In genomic region chr17:47620503-47621245, GRCh38 we compare ENCODE assay signal across 11 cellular contexts. TPM values are rescaled to one million over a fixed set of nuclear protein-coding genes. Genes with fewer than 3 reads are reported as not detected.
DNase-seq lines count a peak whose midpoint lies in the region; ATAC-seq and TF ChIP-seq lines count a peak whose summit lies in the region.
"Had no signal": no experiment of that assay in that cellular context is flagged by ENCODE, and none has a peak within 500 bp of the region (broad histone marks: within the 10 kb centered on the region; RNA-seq: fewer than 3 reads in every experiment).

No MANE protein-coding gene starts in this region.

- peak; percentile 79 for ATAC-seq in activated CD4-positive, alpha-beta T cell treated with anti-CD3 and anti-CD28 coated beads for 36 hours
- ATAC-seq in foreskin keratinocyte (peak; percentile 31), HG03460 (IDR thresholded peaks at IDR 0.05; ENCODE audit: unreplicated experiment) (no peak)
- ATAC-seq in stimulated activated memory B cell treated with anti-CD40 and anti-IgM and Interleukin-4, amounts not matched to agents 10 μg/mL and 1 μg/mL and 100 μg/mL, for 72 hours = no peak

- H3K36me3 ChIP-seq in BE2C = peaks cover 46% of the 10 kb centered on the region

- H3K4me1 ChIP-seq in foreskin keratinocyte (peaks cover 29% of the 10 kb centered on the region), BE2C (no peaks in the 10 kb centered on the region)

- no peak overlapping the region for H3K4me3 ChIP-seq in BE2C (ENCODE audit: low read depth, low read length)
- H3K4me3 ChIP-seq: tibial nerve had no signal

- H3K27me3 ChIP-seq in foreskin keratinocyte = no peaks in the 10 kb centered on the region
- H3K27me3 ChIP-seq in BE2C = no peaks in the 10 kb centered on the region
- H3K27me3 ChIP-seq: tibial nerve had no signal

- H3K9me3 ChIP-seq in BE2C = no peaks in the 10 kb centered on the region
- H3K9me3 ChIP-seq: tibial nerve had no signal

- no peaks in the 10 kb centered on the region for H3K27me3 Mint-ChIP-seq in activated CD4-positive, alpha-beta T cell treated with anti-CD3 and anti-CD28 coated beads for 36 hours
- H3K27me3 Mint-ChIP-seq in stimulated activated memory B cell treated with anti-CD40 and anti-IgM and Interleukin-4, amounts not matched to agents 10 μg/mL and 1 μg/mL and 100 μg/mL, for 72 hours = no peaks in the 10 kb centered on the region

- no peak overlapping the region for H3K4me3 Mint-ChIP-seq in activated CD4-positive, alpha-beta T cell treated with anti-CD3 and anti-CD28 coated beads for 36 hours
- no peak overlapping the region for H3K4me3 Mint-ChIP-seq in stimulated activated memory B cell treated with anti-CD40 and anti-IgM and Interleukin-4, amounts not matched to agents 10 μg/mL and 1 μg/mL and 100 μg/mL, for 72 hours

- H3K4me1 Mint-ChIP-seq in activated CD4-positive, alpha-beta T cell treated with anti-CD3 and anti-CD28 coated beads for 36 hours = peaks cover 17% of the 10 kb centered on the region
- no peaks in the 10 kb centered on the region for H3K4me1 Mint-ChIP-seq in stimulated activated memory B cell treated with anti-CD40 and anti-IgM and Interleukin-4, amounts not matched to agents 10 μg/mL and 1 μg/mL and 100 μg/mL, for 72 hours

- H3K36me3 Mint-ChIP-seq in activated CD4-positive, alpha-beta T cell treated with anti-CD3 and anti-CD28 coated beads for 36 hours (ENCODE audit: low read depth) = peaks cover 46% of the 10 kb centered on the region
- peaks cover 31% of the 10 kb centered on the region for H3K36me3 Mint-ChIP-seq in stimulated activated memory B cell treated with anti-CD40 and anti-IgM and Interleukin-4, amounts not matched to agents 10 μg/mL and 1 μg/mL and 100 μg/mL, for 72 hours

- H3K27ac ChIP-seq in foreskin keratinocyte = peak overlapping the region; percentile 84

- DNase-seq in activated CD4-positive, alpha-beta T cell treated with anti-CD3 and anti-CD28 coated beads for 36 hours = no peak
- DNase-seq in activated CD4-positive, alpha-beta T cell treated with anti-CD3 and anti-CD28 coated beads for 48 hours = no peak
- DNase-seq in SHP77 treated with DMSO at 0.1 percent for 48 hours (lab: John Stamatoyannopoulos, UW) (peak; percentile 25), foreskin keratinocyte (no peak), BE2C (no peak), NCI-H1694 treated with DMSO at 0.1 percent for 48 hours (lab: John Stamatoyannopoulos, UW) (no peak)
- DNase-seq: erythroblast, NCI-H1092 treated with DMSO at 0.1 percent for 48 hours had no signal

- TF ChIP-seq CTCF in foreskin keratinocyte (conservative IDR thresholded peaks at IDR 0.05) = no peak
- TF ChIP-seq CTCF in BE2C (IDR thresholded peaks at IDR 0.05; ENCODE audit: low read depth, low read length) = no peak

- H3K9me3 Mint-ChIP-seq in activated CD4-positive, alpha-beta T cell treated with anti-CD3 and anti-CD28 coated beads for 36 hours (ENCODE audit: low read depth) = no peaks in the 10 kb centered on the region
- no peaks in the 10 kb centered on the region for H3K9me3 Mint-ChIP-seq in stimulated activated memory B cell treated with anti-CD40 and anti-IgM and Interleukin-4, amounts not matched to agents 10 μg/mL and 1 μg/mL and 100 μg/mL, for 72 hours

- POLR2A ChIA-PET in activated CD4-positive, alpha-beta T cell treated with anti-CD3 and anti-CD28 coated beads for 36 hours (lab: Charles Lee) = no interaction called here

- peak overlapping the region; percentile 65 for H3K27ac Mint-ChIP-seq in activated CD4-positive, alpha-beta T cell treated with anti-CD3 and anti-CD28 coated beads for 36 hours
- H3K27ac Mint-ChIP-seq in stimulated activated memory B cell treated with anti-CD40 and anti-IgM and Interleukin-4, amounts not matched to agents 10 μg/mL and 1 μg/mL and 100 μg/mL, for 72 hours = peak overlapping the region; percentile 9

- CTCF ChIA-PET in activated CD4-positive, alpha-beta T cell treated with anti-CD3 and anti-CD28 coated beads for 36 hours (lab: Charles Lee) = interaction anchor here (0.6 to 1.0 kb wide), 5 partner anchors 14 to 381 kb away, joined by 3 to 4 read pairs (median 3); no protein-coding TSS in a partner anchor

- intact Hi-C loops in activated CD4-positive, alpha-beta T cell treated with anti-CD3 and anti-CD28 coated beads for 36 hours (cut with DNase I, micrococcal nuclease) = loop anchor here in 1 of 2 experiments (1.0 kb wide), 1 partner anchor 29 kb away; the partner anchor contains the start of gene KPNB1

RNA-seq across cellular contexts. Expression of gene KPNB1, which starts 29.0 kb away (rescaled TPM):
- total RNA-seq in activated CD4-positive, alpha-beta T cell treated with anti-CD3 and anti-CD28 coated beads for 36 hours = 100 to 1,000 TPM; 640 to 656 TPM
- total RNA-seq in foreskin keratinocyte = 313 and 344 TPM in 2 replicates
- polyA plus RNA-seq in foreskin keratinocyte = 75.6 and 107 TPM in 2 replicates
- polyA plus RNA-seq in BE2C (2012; ENCODE audit: insufficient read depth, insufficient read length, low read depth) = 150 TPM

Comparison
In these comparisons a context has a peak if more than half of its experiments do, and no peak if none do; other contexts are left out.
1. ATAC-seq: peak in activated CD4-positive, alpha-beta T cell treated with anti-CD3 and anti-CD28 coated beads for 36 hours (single experiment) and foreskin keratinocyte (single experiment); none in stimulated activated memory B cell treated with anti-CD40 and anti-IgM and Interleukin-4, amounts not matched to agents 10 μg/mL and 1 μg/mL and 100 μg/mL, for 72 hours (single experiment) and HG03460 (single experiment).